21 cellular contexts compared by ENCODE assay signal in genomic region chr17:56021681-56022205, GRCh38.
"Had no signal": no experiment of that assay in that cellular context is flagged by ENCODE, and none has a peak within 500 bp of the region (broad histone marks: within the 10 kb centered on the region; RNA-seq: fewer than 3 reads in every experiment).

No MANE protein-coding gene starts in this region.

- H3K9me3 Mint-ChIP-seq: mesothelial cell of epicardium had no signal

- ATAC-seq: gastrocnemius medialis; heart right ventricle; left cardiac atrium; left lung; left ventricle myocardium superior; lower lobe of right lung; mucosa of descending colon; naive thymus-derived CD4-positive, alpha-beta T cell; natural killer cell had no signal

- H3K27ac Mint-ChIP-seq: mesothelial cell of epicardium; naive thymus-derived CD4-positive, alpha-beta T cell; natural killer cell had no signal

- H3K4me3 ChIP-seq: coronary artery, dorsolateral prefrontal cortex, esophagus squamous epithelium, gastrocnemius medialis, heart right ventricle, left lung, lower lobe of right lung, mucosa of descending colon had no signal

- DNase-seq: dermis blood vessel endothelial cell; dorsolateral prefrontal cortex; effector CD4-positive, alpha-beta T cell; effector memory CD4-positive, alpha-beta T cell; esophagus squamous epithelium; foreskin fibroblast; foreskin melanocyte; gastrocnemius medialis; glutamatergic neuron; head of caudate nucleus; heart right ventricle; left cardiac atrium; left lung; left ventricle myocardium superior; lower lobe of right lung; mesenchymal stem cell; mucosa of descending colon; naive thymus-derived CD4-positive, alpha-beta T cell; natural killer cell had no signal

- H3K27ac ChIP-seq: coronary artery, dorsolateral prefrontal cortex, esophagus squamous epithelium, gastrocnemius medialis, heart right ventricle, left lung, lower lobe of right lung had no signal

- H3K9me3 ChIP-seq: esophagus squamous epithelium, gastrocnemius medialis, heart right ventricle, left lung, lower lobe of right lung, mucosa of descending colon had no signal

- H3K4me1 ChIP-seq: esophagus squamous epithelium, gastrocnemius medialis, heart right ventricle, left lung, lower lobe of right lung had no signal

- H3K4me1 Mint-ChIP-seq: mesothelial cell of epicardium, natural killer cell had no signal

- H3K36me3 ChIP-seq: esophagus squamous epithelium, gastrocnemius medialis, heart right ventricle, left lung, lower lobe of right lung had no signal

- H3K36me3 Mint-ChIP-seq: mesothelial cell of epicardium, natural killer cell had no signal

- H3K27me3 ChIP-seq: gastrocnemius medialis, left lung had no signal

- H3K4me3 Mint-ChIP-seq: mesothelial cell of epicardium; naive thymus-derived CD4-positive, alpha-beta T cell; natural killer cell had no signal
